ENCODE assay signal across 1 cellular context in genomic region chr5:81719743-81720142, GRCh38.
TF ChIP-seq lines count a peak whose summit lies in the region.

No MANE protein-coding gene starts in this region.

TF ChIP-seq in IMR-90, 13 proteins besides CTCF, POLR2A, EP300 and RAD21:
- TF ChIP-seq SMC3 (IDR thresholded peaks at IDR 0.05; ENCODE audit: low read depth, low read length) (no peak), USF2 (IDR thresholded peaks at IDR 0.05; ENCODE audit: low read depth, low read length) (no peak), MXI1 (IDR thresholded peaks at IDR 0.05; ENCODE audit: borderline replicate concordance, low read depth, low read length) (no peak), BHLHE40 (IDR thresholded peaks at IDR 0.05; ENCODE audit: low read depth, low read length) (no peak), NFE2L2 (IDR thresholded peaks at IDR 0.05; ENCODE audit: low read depth, low read length) (no peak), MAZ (IDR thresholded peaks at IDR 0.05; ENCODE audit: borderline replicate concordance, low read depth, low read length) (no peak), CHD1 (IDR thresholded peaks at IDR 0.05; ENCODE audit: low read depth, low read length) (no peak), CEBPB (IDR thresholded peaks at IDR 0.05; ENCODE audit: low read depth, low read length) (no peak), FOS (IDR thresholded peaks at IDR 0.05; ENCODE audit: low read depth, low read length) (no peak), MAFK (IDR thresholded peaks at IDR 0.05; ENCODE audit: low read depth, low read length) (no peak), RFX5 (IDR thresholded peaks at IDR 0.05; ENCODE audit: low read depth, low read length) (no peak), RCOR1 (IDR thresholded peaks at IDR 0.05; ENCODE audit: insufficient replicate concordance, low read length) (no peak)
- TF ChIP-seq, protein P1, sequence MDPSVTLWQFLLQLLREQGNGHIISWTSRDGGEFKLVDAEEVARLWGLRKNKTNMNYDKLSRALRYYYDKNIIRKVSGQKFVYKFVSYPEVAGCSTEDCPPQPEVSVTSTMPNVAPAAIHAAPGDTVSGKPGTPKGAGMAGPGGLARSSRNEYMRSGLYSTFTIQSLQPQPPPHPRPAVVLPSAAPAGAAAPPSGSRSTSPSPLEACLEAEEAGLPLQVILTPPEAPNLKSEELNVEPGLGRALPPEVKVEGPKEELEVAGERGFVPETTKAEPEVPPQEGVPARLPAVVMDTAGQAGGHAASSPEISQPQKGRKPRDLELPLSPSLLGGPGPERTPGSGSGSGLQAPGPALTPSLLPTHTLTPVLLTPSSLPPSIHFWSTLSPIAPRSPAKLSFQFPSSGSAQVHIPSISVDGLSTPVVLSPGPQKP (IDR thresholded peaks at IDR 0.05; ENCODE audit: borderline replicate concordance, low read depth, low read length), result no peak
